ENCODE assay signal across 25 cellular contexts in the genomic region with DNA sequence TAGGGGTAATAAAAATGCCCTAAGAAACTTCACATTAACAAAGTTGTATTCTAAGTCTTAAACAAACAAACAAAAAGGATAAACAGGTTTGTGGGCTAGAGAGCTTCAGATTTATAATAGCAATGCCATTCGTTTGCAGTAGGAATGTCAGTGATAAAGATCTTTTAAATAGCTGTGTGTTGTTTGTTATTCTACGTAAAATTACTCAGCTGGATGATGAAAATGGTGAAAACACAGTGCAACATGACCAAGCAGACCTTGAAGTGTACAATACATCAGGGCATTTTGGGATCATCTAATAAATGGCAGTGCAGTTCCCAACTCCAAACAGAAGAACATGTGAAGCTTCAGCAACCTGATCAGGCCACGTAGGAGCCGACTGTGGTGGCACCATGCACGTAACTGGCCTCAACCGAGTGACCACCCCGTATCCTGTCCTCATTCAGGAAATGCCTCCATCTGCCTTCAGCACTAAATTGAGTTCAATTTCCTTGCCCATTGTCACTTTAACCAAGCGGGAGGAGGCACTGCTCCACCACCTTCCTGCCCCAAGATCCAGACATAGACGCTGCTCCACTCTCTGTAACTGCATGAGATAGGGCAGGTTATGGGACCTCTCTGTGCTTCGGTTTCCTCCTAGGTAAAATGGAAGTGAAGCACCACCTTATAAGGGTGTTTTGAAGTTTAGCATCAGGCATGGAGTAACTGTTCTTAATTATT.
DNase-seq lines count a peak whose midpoint lies in the region; ATAC-seq and TF ChIP-seq lines count a peak whose summit lies in the region.
"Had no signal": no experiment of that assay in that cellular context is flagged by ENCODE, and none has a peak within 500 bp of the region (broad histone marks: within the 10 kb centered on the region; RNA-seq: fewer than 3 reads in every experiment).

No MANE protein-coding gene starts in this region.

- H3K4me3 Mint-ChIP-seq in CD4-positive, CD25-positive, alpha-beta regulatory T cell = no peak overlapping the region
- H3K4me3 Mint-ChIP-seq: activated naive CD4-positive, alpha-beta T cell treated with anti-CD3 and anti-CD28 coated beads for 36 hours; B cell; IgD-negative memory B cell; naive thymus-derived CD8-positive, alpha-beta T cell; T-cell had no signal

- H4K20me1 ChIP-seq in PC-3 (ENCODE audit: low read length) = no peaks in the 10 kb centered on the region

- no peaks in the 10 kb centered on the region for H3K36me3 Mint-ChIP-seq in CD4-positive, CD25-positive, alpha-beta regulatory T cell
- H3K36me3 Mint-ChIP-seq: IgD-negative memory B cell had no signal

- peak overlapping the region in 2 of 3 donors; percentile 31 to 49 for H3K27ac Mint-ChIP-seq in CD4-positive, CD25-positive, alpha-beta regulatory T cell
- H3K27ac Mint-ChIP-seq: activated naive CD4-positive, alpha-beta T cell treated with anti-CD3 and anti-CD28 coated beads for 36 hours; B cell; IgD-negative memory B cell had no signal

- no peak for TF ChIP-seq CTCF in PC-3 (conservative IDR thresholded peaks at IDR 0.05; ENCODE audit: low read depth, low read length)
- TF ChIP-seq CTCF in coronary artery (IDR thresholded peaks at IDR 0.05) = no peak
- no peak for TF ChIP-seq CTCF in lower lobe of right lung (IDR thresholded peaks at IDR 0.05)

- intact Hi-C loops in PC-3 (cut with micrococcal nuclease) (no loop called here), lower lobe of right lung (cut with DNase I) (no loop called here)

- H3K27ac ChIP-seq in CD4-positive, CD25-positive, alpha-beta regulatory T cell (ENCODE audit: insufficient read depth, low read length, poor library complexity, severe bottlenecking) = no peak overlapping the region
- peak overlapping the region; percentile 80 for H3K27ac ChIP-seq in PC-3 (ENCODE audit: low read length)
- H3K27ac ChIP-seq in coronary artery = no peak overlapping the region
- H3K27ac ChIP-seq in lower lobe of right lung = peak overlapping the region; percentile 2
- H3K27ac ChIP-seq: dorsolateral prefrontal cortex, HL-60, parathyroid adenoma, skin epidermis, vagina had no signal

- no peak overlapping the region for H2AFZ ChIP-seq in PC-3 (ENCODE audit: low read length)
- H2AFZ ChIP-seq: parathyroid adenoma had no signal

- peak overlapping the region; percentile 10 for H3K4me2 ChIP-seq in PC-3 (ENCODE audit: low read length)

- CTCF ChIA-PET in PC-3 (lab: Charles Lee) = interaction anchor here (0.5 to 1.0 kb wide), 2 partner anchors 24 to 33 kb away, joined by 3 to 5 read pairs; no protein-coding TSS in a partner anchor

- TSS peak; percentile 74 for BruUV-seq in PC-3 (replicated peaks; lab: Mats Ljungman, UMichigan)

- DNase-seq in CD4-positive, CD25-positive, alpha-beta regulatory T cell = no peak
- peak; percentile 83 for DNase-seq in PC-3
- DNase-seq in coronary artery (ENCODE audit: low spot score) = peak; percentile 21
- DNase-seq in lower lobe of right lung = no peak
- DNase-seq in activated CD8-positive, alpha-beta memory T cell treated with anti-CD3 and anti-CD28 coated beads, Interleukin-2, amount 50 U/mL, for 4 hours = no peak
- DNase-seq in SKM-1 treated with dmso at 0.1 percent for 144 hours (lab: John Stamatoyannopoulos, UW; ENCODE audit: unreplicated experiment) = no peak
- DNase-seq: activated CD4-positive, alpha-beta T cell treated with anti-CD3 and anti-CD28 coated beads, Interleukin-2, amount 50 U/mL, for 4 hours; activated naive CD4-positive, alpha-beta T cell treated with anti-CD3 and anti-CD28 coated beads for 36 hours; dorsolateral prefrontal cortex; heart right ventricle; mesendoderm; naive thymus-derived CD8-positive, alpha-beta T cell; NCI-H1930; NCI-H446 treated with DMSO at 0.1 percent for 48 hours; stimulated activated CD4-positive, alpha-beta T cell treated with anti-CD3 and anti-CD28 coated beads, Interleukin-4, amount 100 ng/mL, for 24 hours; T-cell had no signal

- H3K4me1 Mint-ChIP-seq in CD4-positive, CD25-positive, alpha-beta regulatory T cell = peaks cover 17 to 34% (median 19%) of the 10 kb centered on the region in 4 donors

- no peak overlapping the region for H3K4me3 ChIP-seq in CD4-positive, CD25-positive, alpha-beta regulatory T cell (ENCODE audit: low read depth, low read length)
- H3K4me3 ChIP-seq in PC-3 (ENCODE audit: low read length) (no peak overlapping the region), coronary artery (no peak overlapping the region), lower lobe of right lung (no peak overlapping the region)
- H3K4me3 ChIP-seq: dorsolateral prefrontal cortex, heart right ventricle, skin epidermis, vagina had no signal

- no peaks in the 10 kb centered on the region for H3K9me3 ChIP-seq in CD4-positive, CD25-positive, alpha-beta regulatory T cell (ENCODE audit: control insufficient read depth in 2 of 2, low read length in 2 of 2)
- peaks cover 12% of the 10 kb centered on the region; the same call in 1 of the 2 replicates for H3K9me3 ChIP-seq in PC-3 (ENCODE audit: low read length)
- no peaks in the 10 kb centered on the region for H3K9me3 ChIP-seq in lower lobe of right lung
- H3K9me3 ChIP-seq: vagina had no signal

- peaks cover 8% of the 10 kb centered on the region for H3K27me3 Mint-ChIP-seq in CD4-positive, CD25-positive, alpha-beta regulatory T cell
- H3K27me3 Mint-ChIP-seq: naive thymus-derived CD8-positive, alpha-beta T cell; T-cell had no signal

- H3F3A ChIP-seq in PC-3 (ENCODE audit: low read length, unreplicated experiment) = peaks cover 8% of the 10 kb centered on the region

- H3K36me3 ChIP-seq in CD4-positive, CD25-positive, alpha-beta regulatory T cell (ENCODE audit: control insufficient read depth, insufficient read depth, low read length) = no peaks in the 10 kb centered on the region
- H3K36me3 ChIP-seq in PC-3 (ENCODE audit: low read depth, low read length) (peaks cover 7% of the 10 kb centered on the region; the same call in 1 of the 2 replicates), lower lobe of right lung (no peaks in the 10 kb centered on the region)
- H3K36me3 ChIP-seq: heart right ventricle, vagina had no signal

- H3K9me3 Mint-ChIP-seq in CD4-positive, CD25-positive, alpha-beta regulatory T cell = peaks cover 0 to 15% (median 2%) of the 10 kb centered on the region in 7 donors

- peak overlapping the region; percentile 47 for H3K9ac ChIP-seq in PC-3 (ENCODE audit: low read length)
- H3K9ac ChIP-seq: parathyroid adenoma had no signal

- H3K27me3 ChIP-seq in CD4-positive, CD25-positive, alpha-beta regulatory T cell (ENCODE audit: control insufficient read depth, insufficient read depth, low read length) = no peaks in the 10 kb centered on the region
- H3K27me3 ChIP-seq in PC-3 (ENCODE audit: low read length) (no peaks in the 10 kb centered on the region), lower lobe of right lung (ENCODE audit: low read depth) (no peaks in the 10 kb centered on the region)
- H3K27me3 ChIP-seq: heart right ventricle, vagina had no signal

- peaks cover 14% of the 10 kb centered on the region for H3K4me1 ChIP-seq in CD4-positive, CD25-positive, alpha-beta regulatory T cell (ENCODE audit: control insufficient read depth, insufficient read depth, low read length, poor library complexity, severe bottlenecking)
- H3K4me1 ChIP-seq in PC-3 (ENCODE audit: insufficient read depth, low read length) = peaks cover 52% of the 10 kb centered on the region
- peaks cover 9% of the 10 kb centered on the region for H3K4me1 ChIP-seq in lower lobe of right lung

- no peaks in the 10 kb centered on the region for H3K9me2 ChIP-seq in PC-3 (replicated peaks; ENCODE audit: low read length)

- ATAC-seq in CD4-positive, CD25-positive, alpha-beta regulatory T cell (ENCODE audit: low read depth in 2 of 2) = no peak
- peak; percentile 58 for ATAC-seq in PC-3
- ATAC-seq in lower lobe of right lung = no peak
- no peak for ATAC-seq in HG03439 (IDR thresholded peaks at IDR 0.05; ENCODE audit: unreplicated experiment)
- no peak for ATAC-seq in GM18511 (IDR thresholded peaks at IDR 0.05; ENCODE audit: unreplicated experiment)
- ATAC-seq: esophagus mucosa; naive thymus-derived CD8-positive, alpha-beta T cell; T-cell had no signal

- POLR2A ChIA-PET in PC-3 (lab: Charles Lee; ENCODE audit: unreplicated experiment) = interaction anchor here (0.7 to 1.7 kb wide), 2 partner anchors 100 to 109 kb away, joined by 3 to 8 read pairs; partner anchors contain the start of gene SNRK

- peaks cover 9% of the 10 kb centered on the region; the same call in 1 of the 2 replicates for H3K79me2 ChIP-seq in PC-3 (ENCODE audit: low read length)
- H3K79me2 ChIP-seq: parathyroid adenoma had no signal

Comparison
In these comparisons a context has a peak if more than half of its experiments do, and no peak if none do; other contexts are left out.
1. DNase-seq: peak in PC-3 (single experiment) and coronary artery (single experiment); none in CD4-positive, CD25-positive, alpha-beta regulatory T cell (0 of 3), lower lobe of right lung (single experiment), activated CD8-positive, alpha-beta memory T cell treated with anti-CD3 and anti-CD28 coated beads, Interleukin-2, amount 50 U/mL, for 4 hours (single experiment) and SKM-1 treated with dmso at 0.1 percent for 144 hours (single experiment).
2. H3K27ac ChIP-seq: peak in PC-3 (single experiment) and lower lobe of right lung (single experiment); none in CD4-positive, CD25-positive, alpha-beta regulatory T cell (single experiment) and coronary artery (0 of 2).